Comparison of ENCODE assay signal across 1 cellular context in genomic region chr6:53797304-53797703, GRCh38.
TF ChIP-seq lines count a peak whose summit lies in the region.

No MANE protein-coding gene starts in this region.

TF ChIP-seq in endothelial cell of umbilical vein, 7 proteins besides CTCF, POLR2A, EP300 and RAD21:
- TF ChIP-seq JUN (IDR thresholded peaks at IDR 0.05; ENCODE audit: borderline replicate concordance, insufficient read depth, insufficient read length, low read depth) (no peak), GATA2 (IDR thresholded peaks at IDR 0.05; ENCODE audit: insufficient read depth, insufficient read length, low read depth, low read length) (no peak), MAX (IDR thresholded peaks at IDR 0.05; ENCODE audit: insufficient read depth, insufficient read length) (no peak), FOS (IDR thresholded peaks at IDR 0.05; ENCODE audit: borderline replicate concordance, insufficient read depth, low read length) (no peak), EZH2 (IDR thresholded peaks at IDR 0.05; ENCODE audit: borderline replicate concordance, low read depth, low read length, severe bottlenecking) (no peak), MYC (IDR thresholded peaks at IDR 0.05; ENCODE audit: low read depth, low read length) (no peak), POLR2AphosphoS5 (IDR thresholded peaks at IDR 0.05; ENCODE audit: insufficient read depth, low read depth, low read length) (no peak)
